ENCODE assay signal across 1 cellular context in genomic region chr11:109424893-109425292, GRCh38.
TF ChIP-seq lines count a peak whose summit lies in the region.

No MANE protein-coding gene starts in this region.

TF ChIP-seq in HepG2, 621 proteins besides CTCF, POLR2A, EP300 and RAD21 (continued from another document):
- TF ChIP-seq, protein P1, sequence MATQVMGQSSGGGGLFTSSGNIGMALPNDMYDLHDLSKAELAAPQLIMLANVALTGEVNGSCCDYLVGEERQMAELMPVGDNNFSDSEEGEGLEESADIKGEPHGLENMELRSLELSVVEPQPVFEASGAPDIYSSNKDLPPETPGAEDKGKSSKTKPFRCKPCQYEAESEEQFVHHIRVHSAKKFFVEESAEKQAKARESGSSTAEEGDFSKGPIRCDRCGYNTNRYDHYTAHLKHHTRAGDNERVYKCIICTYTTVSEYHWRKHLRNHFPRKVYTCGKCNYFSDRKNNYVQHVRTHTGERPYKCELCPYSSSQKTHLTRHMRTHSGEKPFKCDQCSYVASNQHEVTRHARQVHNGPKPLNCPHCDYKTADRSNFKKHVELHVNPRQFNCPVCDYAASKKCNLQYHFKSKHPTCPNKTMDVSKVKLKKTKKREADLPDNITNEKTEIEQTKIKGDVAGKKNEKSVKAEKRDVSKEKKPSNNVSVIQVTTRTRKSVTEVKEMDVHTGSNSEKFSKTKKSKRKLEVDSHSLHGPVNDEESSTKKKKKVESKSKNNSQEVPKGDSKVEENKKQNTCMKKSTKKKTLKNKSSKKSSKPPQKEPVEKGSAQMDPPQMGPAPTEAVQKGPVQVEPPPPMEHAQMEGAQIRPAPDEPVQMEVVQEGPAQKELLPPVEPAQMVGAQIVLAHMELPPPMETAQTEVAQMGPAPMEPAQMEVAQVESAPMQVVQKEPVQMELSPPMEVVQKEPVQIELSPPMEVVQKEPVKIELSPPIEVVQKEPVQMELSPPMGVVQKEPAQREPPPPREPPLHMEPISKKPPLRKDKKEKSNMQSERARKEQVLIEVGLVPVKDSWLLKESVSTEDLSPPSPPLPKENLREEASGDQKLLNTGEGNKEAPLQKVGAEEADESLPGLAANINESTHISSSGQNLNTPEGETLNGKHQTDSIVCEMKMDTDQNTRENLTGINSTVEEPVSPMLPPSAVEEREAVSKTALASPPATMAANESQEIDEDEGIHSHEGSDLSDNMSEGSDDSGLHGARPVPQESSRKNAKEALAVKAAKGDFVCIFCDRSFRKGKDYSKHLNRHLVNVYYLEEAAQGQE (IDR thresholded peaks at IDR 0.05; ENCODE audit: borderline replicate concordance in 1 of 2, low read depth in 1 of 2, low read length in 2 of 2): peak; percentile 72 to 98
